Comparison of ENCODE assay signal across 8 cellular contexts in the genomic region with DNA sequence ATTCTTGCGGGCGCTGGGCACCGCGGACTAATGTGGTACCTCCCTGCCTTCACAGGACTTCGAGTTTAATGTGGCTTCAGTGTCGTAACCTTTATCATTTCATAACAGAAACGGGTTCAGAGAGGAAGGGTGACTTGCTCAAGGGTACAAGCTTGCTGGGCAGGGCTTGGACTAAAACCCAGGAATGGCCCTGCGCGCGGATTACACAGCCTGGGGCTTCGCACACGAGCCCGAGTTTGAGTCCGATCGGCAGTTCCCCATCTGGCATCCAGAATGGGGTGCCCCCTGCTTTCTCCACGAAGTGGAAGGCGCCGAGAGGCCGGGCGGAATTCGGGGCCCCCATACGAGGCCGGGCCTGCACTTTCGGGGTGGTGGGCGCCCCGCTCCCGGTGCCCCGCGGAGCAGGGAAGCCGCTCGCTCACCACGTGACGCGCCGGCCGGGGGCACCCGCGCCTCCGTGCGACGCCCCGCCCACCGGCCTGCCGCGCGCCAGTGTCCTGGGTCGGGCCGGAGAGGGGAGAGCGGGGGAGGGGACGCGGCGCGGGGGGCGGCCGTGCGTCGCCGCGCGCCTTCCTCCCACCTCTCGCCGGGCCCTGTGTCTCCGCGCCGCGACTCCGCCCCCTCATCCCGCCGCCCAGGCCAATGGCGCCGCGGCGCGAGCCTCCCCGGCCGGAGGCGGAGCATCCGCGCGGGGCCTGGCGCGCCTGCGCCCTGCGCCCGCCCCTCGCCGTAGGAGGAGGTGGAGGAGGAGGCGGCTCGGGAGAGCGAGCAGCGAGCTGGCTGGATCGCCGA. TPM values are rescaled to one million over a fixed set of nuclear protein-coding genes. Genes with fewer than 3 reads are reported as not detected.
DNase-seq lines count a peak whose midpoint lies in the region; ATAC-seq, FAIRE-seq and TF ChIP-seq lines count a peak whose summit lies in the region.

A gene with protein sequence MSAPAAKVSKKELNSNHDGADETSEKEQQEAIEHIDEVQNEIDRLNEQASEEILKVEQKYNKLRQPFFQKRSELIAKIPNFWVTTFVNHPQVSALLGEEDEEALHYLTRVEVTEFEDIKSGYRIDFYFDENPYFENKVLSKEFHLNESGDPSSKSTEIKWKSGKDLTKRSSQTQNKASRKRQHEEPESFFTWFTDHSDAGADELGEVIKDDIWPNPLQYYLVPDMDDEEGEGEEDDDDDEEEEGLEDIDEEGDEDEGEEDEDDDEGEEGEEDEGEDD (plus strand): TSS at position 722 of the 792 bp plus-strand sequence. CDS start 361 bp downstream, outside the sequence.

- peak within 1 kb of the TSS; percentile 32; the same call in 1 of the 2 replicates for H2BK12ac ChIP-seq in H1 (ENCODE audit: low read depth, low read length)

- H2BK5ac ChIP-seq in H1 (ENCODE audit: low read depth, low read length), result peak within 1 kb of the TSS; percentile 93
- H2BK5ac ChIP-seq in mesendoderm (ENCODE audit: low read length), result peak within 1 kb of the TSS; percentile 45

- no peaks in the 10 kb centered on the region for H3K9me3 ChIP-seq in CD8-positive, alpha-beta T cell (ENCODE audit: low read length)
- no peaks in the 10 kb centered on the region for H3K9me3 ChIP-seq in NT2/D1 (ENCODE audit: insufficient read depth, low read length)
- H3K9me3 ChIP-seq in H1 (ENCODE audit: insufficient read depth in 2 of 2, low read depth in 1 of 2, low read length in 1 of 2), result no peaks in the 10 kb centered on the region

- WGBS in H1 (ENCODE audit: extremely low coverage in 1 of 2, insufficient coverage in 1 of 2, insufficient read length in 1 of 2, insufficient replicate concordance in 2 of 2, low coverage in 1 of 2, low lambda C conversion rate in 2 of 2, missing lambda C conversion rate in 1 of 2), 2 experiments, result 7% methylated on average over 25 of the region's 93 CpGs; no CpG with 5 or more reads in 1 of the 2 experiments
- WGBS in mesendoderm (ENCODE audit: extremely low coverage, insufficient coverage, low lambda C conversion rate), result no CpG with 5 or more reads among the region's 93 CpGs

- no peaks in the 10 kb centered on the region for H3K9me3 Mint-ChIP-seq in CD8-positive, alpha-beta T cell
- no peaks in the 10 kb centered on the region for H3K9me3 Mint-ChIP-seq in activated CD8-positive, alpha-beta memory T cell treated with anti-CD3 and anti-CD28 coated beads, Interleukin-2, amount 10 ng/mL, durations not matched to agents 7 days and 5 days (ENCODE audit: low read depth)

- H3K36me3 ChIP-seq in CD8-positive, alpha-beta T cell (ENCODE audit: insufficient read depth, low read length), result peaks cover 25% of the 10 kb centered on the region
- H3K36me3 ChIP-seq in NT2/D1 (ENCODE audit: insufficient read depth, insufficient read length, low read length) (peaks cover 63% of the 10 kb centered on the region), H1 (ENCODE audit: control insufficient read depth in 2 of 4, insufficient read depth in 4 of 4, low read length in 3 of 4) (peaks cover 13 to 55% (median 25%) of the 10 kb centered on the region in 4 experiments), mesendoderm (ENCODE audit: control insufficient read depth, insufficient read depth, low read length) (peaks cover 5% of the 10 kb centered on the region)

- H3K79me1 ChIP-seq in H1 (ENCODE audit: low read depth, low read length), result peaks cover 8% of the 10 kb centered on the region; the same call in 1 of the 2 replicates
- H3K79me1 ChIP-seq in mesendoderm (ENCODE audit: low read length), result peaks cover 14% of the 10 kb centered on the region

- POLR2A ChIA-PET in CD8-positive, alpha-beta T cell (lab: Charles Lee), result interaction anchor here (0.6 to 2.4 kb wide), 9 partner anchors 12 to 136 kb away, joined by 3 to 14 read pairs (median 4); partner anchors contain the start of genes ENDOG, ZDHHC12 and ZER1
- POLR2A ChIA-PET in H1 (lab: Charles Lee; ENCODE audit: partially characterized antibody), result interaction anchor here (0.9 to 46.1 kb wide), 11 partner anchors 7 to 392 kb away, joined by 3 to 1197 read pairs (median 9); partner anchors contain the start of genes DOLPP1, DYNC2I2 and PKN3 and of another gene

- H3K27me3 Mint-ChIP-seq in CD8-positive, alpha-beta T cell (ENCODE audit: low read depth), result no peaks in the 10 kb centered on the region
- no peaks in the 10 kb centered on the region for H3K27me3 Mint-ChIP-seq in activated CD8-positive, alpha-beta memory T cell treated with anti-CD3 and anti-CD28 coated beads, Interleukin-2, amount 10 ng/mL, durations not matched to agents 7 days and 5 days

- H2AK5ac ChIP-seq in H1 (ENCODE audit: low read depth, low read length), result 0 out of 2 replicates have a peak within 1 kb of the TSS, but pooled peaks have one; percentile 11
- H2AK5ac ChIP-seq in mesendoderm (ENCODE audit: low read length), result no peak within 1 kb of the TSS

- peaks cover 67% of the 10 kb centered on the region for H3K4me1 Mint-ChIP-seq in CD8-positive, alpha-beta T cell (ENCODE audit: low read depth)
- peaks cover 67% of the 10 kb centered on the region for H3K4me1 Mint-ChIP-seq in activated CD8-positive, alpha-beta memory T cell treated with anti-CD3 and anti-CD28 coated beads, Interleukin-2, amount 10 ng/mL, durations not matched to agents 7 days and 5 days

- peaks cover 37% of the 10 kb centered on the region for H3K36me3 Mint-ChIP-seq in CD8-positive, alpha-beta T cell
- peaks cover 29% of the 10 kb centered on the region for H3K36me3 Mint-ChIP-seq in activated CD8-positive, alpha-beta memory T cell treated with anti-CD3 and anti-CD28 coated beads, Interleukin-2, amount 10 ng/mL, durations not matched to agents 7 days and 5 days

- H3K27ac Mint-ChIP-seq in CD8-positive, alpha-beta T cell, result peak within 1 kb of the TSS; percentile 96
- peak within 1 kb of the TSS; percentile 99 for H3K27ac Mint-ChIP-seq in activated CD8-positive, alpha-beta memory T cell treated with anti-CD3 and anti-CD28 coated beads, Interleukin-2, amount 10 ng/mL, durations not matched to agents 7 days and 5 days

- H2AFZ ChIP-seq in H1 (ENCODE audit: low read length), result no peak within 1 kb of the TSS

- peaks cover 24% of the 10 kb centered on the region for H3K23me2 ChIP-seq in H1 (ENCODE audit: low read depth, low read length)

- no peak within 1 kb of the TSS for H2BK20ac ChIP-seq in H1 (ENCODE audit: low read length)

- peak within 1 kb of the TSS; percentile 68 for H3K27ac ChIP-seq in CD8-positive, alpha-beta T cell (ENCODE audit: low read depth, low read length)
- H3K27ac ChIP-seq in H1 (ENCODE audit: low read depth, low read length), result peak within 1 kb of the TSS; percentile 86
- H3K27ac ChIP-seq in mesendoderm (ENCODE audit: low read depth, low read length), result peak within 1 kb of the TSS; percentile 99

- H3K56ac ChIP-seq in H1 (replicated peaks; ENCODE audit: insufficient read length, low read depth, low read length) (peak within 1 kb of the TSS; percentile 42), mesendoderm (ENCODE audit: low read length) (peak within 1 kb of the TSS; percentile 98)

- TF ChIP-seq POLR2A in H1 (IDR thresholded peaks at IDR 0.05; ENCODE audit: control extremely low read depth in 1 of 2, low read depth in 2 of 2, low read length in 2 of 2), result peak; percentile 84 to 91

- H3K14ac ChIP-seq in H1 (ENCODE audit: insufficient read length), result no peak within 1 kb of the TSS

- DNase-seq in CD8-positive, alpha-beta T cell, result peak; percentile 81 to 96 (median 91)
- DNase-seq in HTR-8/SVneo (ENCODE audit: insufficient read length, low spot score) (peak; percentile 93), NT2/D1 (ENCODE audit: low read depth, low spot score) (peak; percentile 88), H1 (ENCODE audit: low read depth in 1 of 2, low spot score in 2 of 2) (peak; percentile 80 to 92), mesendoderm (peak; percentile 96)
- DNase-seq in activated CD8-positive, alpha-beta memory T cell treated with anti-CD3 and anti-CD28 coated beads, Interleukin-2, amount 10 ng/mL, durations not matched to agents 7 days and 5 days, result peak; percentile 95
- DNase-seq in stimulated activated CD8-positive, alpha-beta memory T cell treated with anti-CD3 and anti-CD28 coated beads, Interleukin-15, amount 100 ng/mL, for 1 hour (ENCODE audit: low read depth), result peak; percentile 75

- peak within 1 kb of the TSS; percentile 90 for H3K4me3 ChIP-seq in CD8-positive, alpha-beta T cell (ENCODE audit: low read depth, low read length)
- H3K4me3 ChIP-seq in NT2/D1 (ENCODE audit: insufficient read length, low read depth) (peak within 1 kb of the TSS; percentile 97), H1 (ENCODE audit: extremely low read depth in 1 of 4, insufficient read depth in 2 of 4, low read depth in 3 of 4, low read length in 4 of 4) (peak within 1 kb of the TSS; percentile 82 to 96 (median 92)), mesendoderm (ENCODE audit: low read length) (peak within 1 kb of the TSS; percentile 80)

- H3K4me3 Mint-ChIP-seq in CD8-positive, alpha-beta T cell, result peak within 1 kb of the TSS; percentile 90
- H3K4me3 Mint-ChIP-seq in activated CD8-positive, alpha-beta memory T cell treated with anti-CD3 and anti-CD28 coated beads, Interleukin-2, amount 10 ng/mL, durations not matched to agents 7 days and 5 days, result peak within 1 kb of the TSS; percentile 97

- peaks cover 64% of the 10 kb centered on the region for H3K4me1 ChIP-seq in CD8-positive, alpha-beta T cell (ENCODE audit: insufficient read depth, low read length)
- peaks cover 12% of the 10 kb centered on the region for H3K4me1 ChIP-seq in NT2/D1 (ENCODE audit: insufficient read depth, insufficient read length)
- H3K4me1 ChIP-seq in H1 (replicated peaks in 1 of 4; ENCODE audit: control insufficient read depth in 3 of 4, insufficient read depth in 4 of 4, low read length in 3 of 4), result peaks cover 6 to 15% (median 8%) of the 10 kb centered on the region in 4 experiments; a peak in 6 of 7 replicates
- peaks cover 7% of the 10 kb centered on the region for H3K4me1 ChIP-seq in mesendoderm (ENCODE audit: control insufficient read depth, low read depth, low read length)

- peaks cover 40 to 81% of the 10 kb centered on the region in 2 experiments for H3K79me2 ChIP-seq in H1 (ENCODE audit: control insufficient read depth in 1 of 2, insufficient read depth in 2 of 2, low read length in 2 of 2)
- H3K79me2 ChIP-seq in mesendoderm (ENCODE audit: control insufficient read depth, insufficient read depth, low read length), result peaks cover 63% of the 10 kb centered on the region

- ATAC-seq in CD8-positive, alpha-beta T cell, result peak; percentile 78
- peak; percentile 71 for ATAC-seq in GM21360 (IDR thresholded peaks at IDR 0.05; ENCODE audit: unreplicated experiment)
- ATAC-seq in activated CD8-positive, alpha-beta memory T cell treated with anti-CD3 and anti-CD28 coated beads, Interleukin-2, amount 10 ng/mL, durations not matched to agents 7 days and 5 days, result peak; percentile 83

- CTCF ChIA-PET in CD8-positive, alpha-beta T cell (lab: Charles Lee), result interaction anchor here (0.7 kb wide), 1 partner anchor 35 kb away, joined by 4 read pairs; the partner anchor contains the start of gene ZDHHC12
- CTCF ChIA-PET in activated CD8-positive, alpha-beta memory T cell treated with anti-CD3 and anti-CD28 coated beads, Interleukin-2, amount 10 ng/mL, durations not matched to agents 7 days and 5 days (lab: Charles Lee), result interaction anchor here (1.2 to 5.5 kb wide), 5 partner anchors 11 to 130 kb away, joined by 3 to 44 read pairs (median 3); partner anchors contain the start of genes ENDOG and PKN3
- CTCF ChIA-PET in H1 (lab: Charles Lee; ENCODE audit: partially characterized antibody), result interaction anchor here (0.6 to 1.8 kb wide), 4 partner anchors 13 to 126 kb away, joined by 3 to 5 read pairs (median 4); partner anchors contain the start of gene PKN3

- peak within 1 kb of the TSS; percentile 49 for H4K91ac ChIP-seq in H1 (replicated peaks; ENCODE audit: insufficient read length, low read length)

- H2BK120ac ChIP-seq in H1 (replicated peaks; ENCODE audit: low read depth, low read length) (no peak within 1 kb of the TSS), mesendoderm (ENCODE audit: low read depth, low read length) (peak within 1 kb of the TSS; percentile 95)

- no peak for TF ChIP-seq CTCF in CD8-positive, alpha-beta T cell (IDR thresholded peaks at IDR 0.05)
- no peak; a peak in 1 of 4 replicates for TF ChIP-seq CTCF in H1 (IDR thresholded peaks at IDR 0.05; ENCODE audit: control extremely low read depth in 1 of 3, insufficient read depth in 1 of 3, low read depth in 1 of 3, low read length in 3 of 3)

- peaks cover 31 to 36% of the 10 kb centered on the region in 2 experiments for H4K20me1 ChIP-seq in H1 (replicated peaks in 1 of 2; ENCODE audit: control insufficient read depth in 1 of 2, insufficient read depth in 2 of 2, low read length in 2 of 2)

- TF ChIP-seq RAD21 in H1 (IDR thresholded peaks at IDR 0.05 in 1 of 2, conservative IDR thresholded peaks at IDR 0.05 in 1 of 2; ENCODE audit: low read depth in 2 of 2, low read length in 2 of 2), result no peak

- FAIRE-seq in HTR-8/SVneo (lab: Jason Lieb, UNC) (no peak), H1 (lab: Jason Lieb, UNC) (no peak)

- H3K18ac ChIP-seq in H1 (ENCODE audit: extremely low read depth, low read length), result peak within 1 kb of the TSS; percentile 49
- peak within 1 kb of the TSS; percentile 100 for H3K18ac ChIP-seq in mesendoderm (ENCODE audit: low read length)

- H3K4me2 ChIP-seq in H1 (ENCODE audit: insufficient read depth in 1 of 2, low read depth in 2 of 2, low read length in 2 of 2) (peak within 1 kb of the TSS; percentile 90 to 100), mesendoderm (ENCODE audit: low read length) (peak within 1 kb of the TSS; percentile 94)

- H4K5ac ChIP-seq in H1 (ENCODE audit: insufficient read length, low read depth, low read length), result peak within 1 kb of the TSS; percentile 90
- no peak within 1 kb of the TSS for H4K5ac ChIP-seq in mesendoderm (ENCODE audit: low read length)

- H2BK15ac ChIP-seq in H1 (ENCODE audit: low read length) (no peak within 1 kb of the TSS; the same call in 1 of the 2 replicates), mesendoderm (replicated peaks; ENCODE audit: low read depth) (no peak within 1 kb of the TSS)

- no peaks in the 10 kb centered on the region for H3K27me3 ChIP-seq in CD8-positive, alpha-beta T cell (ENCODE audit: insufficient read depth, low read length)
- no peaks in the 10 kb centered on the region for H3K27me3 ChIP-seq in NT2/D1 (ENCODE audit: insufficient read depth, insufficient read length)
- H3K27me3 ChIP-seq in H1 (replicated peaks in 1 of 4; ENCODE audit: control insufficient read depth in 3 of 4, extremely low read depth in 1 of 4, insufficient read depth in 3 of 4, low read length in 3 of 4), result no peaks in the 10 kb centered on the region
- H3K27me3 ChIP-seq in mesendoderm (ENCODE audit: insufficient read depth, low read length, poor library complexity), result no peaks in the 10 kb centered on the region

- H3K9ac ChIP-seq in NT2/D1 (ENCODE audit: insufficient read length, low read depth) (peak within 1 kb of the TSS; percentile 99), H1 (replicated peaks in 1 of 4; ENCODE audit: extremely low read depth in 1 of 4, low read depth in 3 of 4, low read length in 3 of 4) (peak within 1 kb of the TSS; percentile 84 to 99 (median 88)), mesendoderm (ENCODE audit: low read length) (peak within 1 kb of the TSS; percentile 95)

- H3K23ac ChIP-seq in H1 (ENCODE audit: insufficient read length) (no peak within 1 kb of the TSS), mesendoderm (ENCODE audit: low read length) (peak within 1 kb of the TSS; percentile 95)

- H3K4ac ChIP-seq in H1 (replicated peaks; ENCODE audit: insufficient read length, low read depth, low read length), result no peak within 1 kb of the TSS
- peak within 1 kb of the TSS; percentile 100 for H3K4ac ChIP-seq in mesendoderm (ENCODE audit: low read depth, low read length)

- peak within 1 kb of the TSS; percentile 90; the same call in 1 of the 2 replicates for H4K8ac ChIP-seq in H1 (ENCODE audit: extremely low read depth, insufficient read depth, low read length)
- H4K8ac ChIP-seq in mesendoderm (ENCODE audit: low read depth, low read length), result peak within 1 kb of the TSS; percentile 90

- intact Hi-C loops in CD8-positive, alpha-beta T cell (cut with DNase I, micrococcal nuclease), result loop anchor here (1.0 to 10.0 kb wide), 9 partner anchors 32 to 414 kb away; partner anchors contain the start of genes DYNC2I2 (in 2 of the 2), ENDOG (in 2 of the 2), SPTAN1 (in 2 of the 2) and ZER1 (in 2 of the 2)

- TF ChIP-seq EP300 in H1 (IDR thresholded peaks at IDR 0.05; ENCODE audit: borderline replicate concordance in 1 of 2, low read depth in 2 of 2, low read length in 2 of 2), result peak in 1 of 2 experiments; percentile 3; a peak in 1 of 3 replicates

RNA-seq across cellular contexts. Expression of the gene that starts here (rescaled TPM):
- total RNA-seq in CD8-positive, alpha-beta T cell, result 100 to 1,000 TPM; 243 to 260 TPM
- total RNA-seq in activated CD8-positive, alpha-beta memory T cell treated with anti-CD3 and anti-CD28 coated beads, Interleukin-2, amount 10 ng/mL, durations not matched to agents 7 days and 5 days, result 100 to 1,000 TPM; 436 to 623 TPM
- 1,327 and 1,345 TPM in 2 replicates for total RNA-seq in H1 (2021; fragmentation: NEBNext Ultra II Directional; extraction: Animal tissue kit (Norgen Biotek cat#: 25700))
- 466 and 513 TPM in 2 replicates for polyA plus RNA-seq in H1 (2011; rRNA removed)
- polyA plus RNA-seq in H1 (2011; cell fraction: cytosol; rRNA removed), result 383 TPM
- 93.4 TPM for polyA plus RNA-seq in H1 (2011; cell fraction: nucleus; rRNA removed)
- polyA plus RNA-seq in H1 (2012, experiment 1 of 2), result 759 to 1,315 TPM (median 835 TPM) in 4 replicates
- polyA plus RNA-seq in H1 (2012, experiment 2 of 2), result 163 TPM
- polyA plus RNA-seq in H1 (2013, experiment 1 of 2), result 862 TPM
- polyA plus RNA-seq in H1 (2013, experiment 2 of 2), result 900 TPM
- 245 and 251 TPM in 2 replicates for polyA minus RNA-seq in H1 (2011; rRNA and poly(A)+ RNA removed)
- polyA minus RNA-seq in H1 (2011; cell fraction: cytosol; rRNA and poly(A)+ RNA removed), result 1,111 TPM
- polyA minus RNA-seq in H1 (2011; cell fraction: nucleus; rRNA and poly(A)+ RNA removed), result 200 TPM
- 1,074 TPM for polyA plus RNA-seq in mesendoderm (2013, experiment 1 of 2)
- polyA plus RNA-seq in mesendoderm (2013, experiment 2 of 2), result 1,092 TPM

Comparison
In these comparisons a context has a peak if more than half of its experiments do, and no peak if none do; other contexts are left out.
1. Peak in every context shown above with its lines: DNase-seq, ATAC-seq, H3K4me3 ChIP-seq and H3K27ac ChIP-seq.